1 cellular context compared by ENCODE assay signal in the genomic region with DNA sequence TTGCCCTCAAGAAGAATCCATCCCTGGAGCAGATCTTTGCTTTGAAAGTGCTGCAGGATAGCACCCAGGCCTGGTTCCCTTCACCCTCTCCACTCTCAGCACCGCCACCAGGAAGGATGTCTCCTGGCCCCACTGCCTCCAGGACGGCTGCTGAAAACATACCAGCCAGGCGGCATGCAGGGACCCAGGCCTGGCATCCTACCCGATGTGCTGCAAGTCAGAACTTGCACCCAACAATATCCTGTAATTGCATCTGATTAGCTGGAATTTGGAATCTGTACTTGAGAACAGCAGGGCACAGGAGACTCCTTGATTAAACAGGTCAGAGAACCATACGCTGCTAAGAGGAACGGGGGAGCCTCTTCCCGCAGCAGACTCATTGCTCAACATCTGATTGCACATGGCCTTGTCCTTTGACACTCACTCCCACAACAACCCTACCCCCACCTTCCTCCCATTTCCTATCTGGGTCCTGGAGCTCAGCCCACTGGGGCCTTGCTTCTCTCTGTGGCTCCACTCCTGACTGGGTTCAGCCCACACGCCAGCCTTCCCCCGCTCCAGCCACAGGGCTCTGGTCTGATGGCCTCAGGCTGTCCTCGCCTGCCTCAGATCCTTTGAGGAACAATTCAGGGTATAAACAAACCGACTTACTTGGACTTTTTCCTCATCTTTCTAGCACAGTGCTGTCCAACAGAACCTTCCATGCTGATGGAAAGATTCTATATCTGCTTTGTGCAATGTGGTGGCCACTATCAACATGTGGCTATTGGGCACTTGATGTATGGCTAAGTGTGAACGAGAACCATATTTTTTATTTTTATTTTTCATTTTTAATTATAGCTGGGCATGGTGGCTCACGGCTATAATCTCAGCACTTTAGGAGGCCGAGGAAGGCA.
A peak's percentile ranks its signal among the peaks of the same experiment; 100 is the strongest.
TF ChIP-seq lines count a peak whose summit lies in the region.

No MANE protein-coding gene starts in this region.

TF ChIP-seq in K562, 482 proteins besides CTCF, POLR2A, EP300 and RAD21 (continued from another document and continues in another):
- TF ChIP-seq, protein P1, sequence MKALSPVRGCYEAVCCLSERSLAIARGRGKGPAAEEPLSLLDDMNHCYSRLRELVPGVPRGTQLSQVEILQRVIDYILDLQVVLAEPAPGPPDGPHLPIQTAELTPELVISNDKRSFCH (CRISPR knock-in tag; IDR thresholded peaks at IDR 0.05): no peak
- TF ChIP-seq, protein P1 (tag; IDR thresholded peaks at IDR 0.05): peak; percentile 95
- TF ChIP-seq SRF (CRISPR knock-in tag; IDR thresholded peaks at IDR 0.05) (no peak; a peak in 1 of 4 replicates), NCOR1 (IDR thresholded peaks at IDR 0.05) (peak; percentile 86), L3MBTL2 (IDR thresholded peaks at IDR 0.05) (peak; percentile 99), ZNF224 (CRISPR knock-in tag; IDR thresholded peaks at IDR 0.05) (peak; percentile 32; the same call in 1 of the 2 replicates), RBM39 (optimal IDR thresholded peaks at IDR 0.05; ENCODE audit: low read depth, low read length) (peak; percentile 43), MEF2D (tag; conservative IDR thresholded peaks at IDR 0.05; ENCODE audit: low read depth) (peak; percentile 87), MEIS2 (IDR thresholded peaks at IDR 0.05; ENCODE audit: partially characterized antibody) (peak; percentile 81), POLR3G (IDR thresholded peaks at IDR 0.05; ENCODE audit: extremely low read depth, insufficient read length, insufficient replicate concordance) (no peak), NCOA2 (IDR thresholded peaks at IDR 0.05; ENCODE audit: partially characterized antibody in 2 of 2) (no peak), ZNF586 (CRISPR knock-in tag; conservative IDR thresholded peaks at IDR 0.05) (no peak), TAF1 (IDR thresholded peaks at IDR 0.05; ENCODE audit: control insufficient read depth, extremely low read depth, insufficient read depth, low read length, severe bottlenecking) (peak; percentile 39), HMGN3 (IDR thresholded peaks at IDR 0.05; ENCODE audit: borderline replicate concordance, extremely low read depth, insufficient read length, low read depth, low read length) (peak; percentile 62), ZNF253 (CRISPR knock-in tag; conservative IDR thresholded peaks at IDR 0.05) (no peak), DIDO1 (tag; IDR thresholded peaks at IDR 0.05; ENCODE audit: low read depth) (peak; percentile 75; the same call in 1 of the 2 replicates), ZSCAN32 (CRISPR knock-in tag; IDR thresholded peaks at IDR 0.05) (no peak), MEF2A (IDR thresholded peaks at IDR 0.05; ENCODE audit: control insufficient read depth, low read depth, low read length) (0 out of 2 replicates have a peak, but pooled peaks have one; percentile 8), NBN (IDR thresholded peaks at IDR 0.05; ENCODE audit: low read depth) (peak; percentile 98), HMG20B (CRISPR knock-in tag; IDR thresholded peaks at IDR 0.05) (no peak), NR3C1 (CRISPR knock-in tag; IDR thresholded peaks at IDR 0.05) (no peak), HDAC3 (IDR thresholded peaks at IDR 0.05; ENCODE audit: borderline replicate concordance, partially characterized antibody) (peak; percentile 87), MTA2 (IDR thresholded peaks at IDR 0.05; ENCODE audit: low read depth) (peak; percentile 77), PHF21A (IDR thresholded peaks at IDR 0.05; ENCODE audit: borderline replicate concordance, low read depth) (peak; percentile 78; the same call in 1 of the 2 replicates), ZZZ3 (IDR thresholded peaks at IDR 0.05) (0 out of 2 replicates have a peak, but pooled peaks have one; percentile 49), MTA3 (IDR thresholded peaks at IDR 0.05; ENCODE audit: borderline replicate concordance) (peak; percentile 96), FOXP1 (CRISPR knock-in tag; IDR thresholded peaks at IDR 0.05) (peak; percentile 32; the same call in 1 of the 2 replicates)
- TF ChIP-seq, protein P2, sequence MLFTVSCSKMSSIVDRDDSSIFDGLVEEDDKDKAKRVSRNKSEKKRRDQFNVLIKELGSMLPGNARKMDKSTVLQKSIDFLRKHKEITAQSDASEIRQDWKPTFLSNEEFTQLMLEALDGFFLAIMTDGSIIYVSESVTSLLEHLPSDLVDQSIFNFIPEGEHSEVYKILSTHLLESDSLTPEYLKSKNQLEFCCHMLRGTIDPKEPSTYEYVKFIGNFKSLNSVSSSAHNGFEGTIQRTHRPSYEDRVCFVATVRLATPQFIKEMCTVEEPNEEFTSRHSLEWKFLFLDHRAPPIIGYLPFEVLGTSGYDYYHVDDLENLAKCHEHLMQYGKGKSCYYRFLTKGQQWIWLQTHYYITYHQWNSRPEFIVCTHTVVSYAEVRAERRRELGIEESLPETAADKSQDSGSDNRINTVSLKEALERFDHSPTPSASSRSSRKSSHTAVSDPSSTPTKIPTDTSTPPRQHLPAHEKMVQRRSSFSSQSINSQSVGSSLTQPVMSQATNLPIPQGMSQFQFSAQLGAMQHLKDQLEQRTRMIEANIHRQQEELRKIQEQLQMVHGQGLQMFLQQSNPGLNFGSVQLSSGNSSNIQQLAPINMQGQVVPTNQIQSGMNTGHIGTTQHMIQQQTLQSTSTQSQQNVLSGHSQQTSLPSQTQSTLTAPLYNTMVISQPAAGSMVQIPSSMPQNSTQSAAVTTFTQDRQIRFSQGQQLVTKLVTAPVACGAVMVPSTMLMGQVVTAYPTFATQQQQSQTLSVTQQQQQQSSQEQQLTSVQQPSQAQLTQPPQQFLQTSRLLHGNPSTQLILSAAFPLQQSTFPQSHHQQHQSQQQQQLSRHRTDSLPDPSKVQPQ (CRISPR knock-in tag; IDR thresholded peaks at IDR 0.05; ENCODE audit: borderline replicate concordance): peak; percentile 46; the same call in 1 of the 2 replicates
- TF ChIP-seq, protein P3, sequence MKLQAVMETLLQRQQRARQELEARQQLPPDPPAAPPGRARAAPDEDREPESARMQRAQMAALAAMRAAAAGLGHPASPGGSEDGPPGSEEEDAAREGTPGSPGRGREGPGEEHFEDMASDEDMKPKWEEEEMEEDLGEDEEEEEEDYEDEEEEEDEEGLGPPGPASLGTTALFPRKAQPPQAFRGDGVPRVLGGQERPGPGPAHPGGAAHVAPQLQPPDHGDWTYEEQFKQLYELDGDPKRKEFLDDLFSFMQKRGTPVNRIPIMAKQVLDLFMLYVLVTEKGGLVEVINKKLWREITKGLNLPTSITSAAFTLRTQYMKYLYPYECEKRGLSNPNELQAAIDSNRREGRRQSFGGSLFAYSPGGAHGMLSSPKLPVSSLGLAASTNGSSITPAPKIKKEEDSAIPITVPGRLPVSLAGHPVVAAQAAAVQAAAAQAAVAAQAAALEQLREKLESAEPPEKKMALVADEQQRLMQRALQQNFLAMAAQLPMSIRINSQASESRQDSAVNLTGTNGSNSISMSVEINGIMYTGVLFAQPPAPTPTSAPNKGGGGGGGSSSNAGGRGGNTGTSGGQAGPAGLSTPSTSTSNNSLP (IDR thresholded peaks at IDR 0.05; ENCODE audit: borderline replicate concordance, low read depth, low read length): 0 out of 2 replicates have a peak, but pooled peaks have one; percentile 47
- TF ChIP-seq, protein P4, sequence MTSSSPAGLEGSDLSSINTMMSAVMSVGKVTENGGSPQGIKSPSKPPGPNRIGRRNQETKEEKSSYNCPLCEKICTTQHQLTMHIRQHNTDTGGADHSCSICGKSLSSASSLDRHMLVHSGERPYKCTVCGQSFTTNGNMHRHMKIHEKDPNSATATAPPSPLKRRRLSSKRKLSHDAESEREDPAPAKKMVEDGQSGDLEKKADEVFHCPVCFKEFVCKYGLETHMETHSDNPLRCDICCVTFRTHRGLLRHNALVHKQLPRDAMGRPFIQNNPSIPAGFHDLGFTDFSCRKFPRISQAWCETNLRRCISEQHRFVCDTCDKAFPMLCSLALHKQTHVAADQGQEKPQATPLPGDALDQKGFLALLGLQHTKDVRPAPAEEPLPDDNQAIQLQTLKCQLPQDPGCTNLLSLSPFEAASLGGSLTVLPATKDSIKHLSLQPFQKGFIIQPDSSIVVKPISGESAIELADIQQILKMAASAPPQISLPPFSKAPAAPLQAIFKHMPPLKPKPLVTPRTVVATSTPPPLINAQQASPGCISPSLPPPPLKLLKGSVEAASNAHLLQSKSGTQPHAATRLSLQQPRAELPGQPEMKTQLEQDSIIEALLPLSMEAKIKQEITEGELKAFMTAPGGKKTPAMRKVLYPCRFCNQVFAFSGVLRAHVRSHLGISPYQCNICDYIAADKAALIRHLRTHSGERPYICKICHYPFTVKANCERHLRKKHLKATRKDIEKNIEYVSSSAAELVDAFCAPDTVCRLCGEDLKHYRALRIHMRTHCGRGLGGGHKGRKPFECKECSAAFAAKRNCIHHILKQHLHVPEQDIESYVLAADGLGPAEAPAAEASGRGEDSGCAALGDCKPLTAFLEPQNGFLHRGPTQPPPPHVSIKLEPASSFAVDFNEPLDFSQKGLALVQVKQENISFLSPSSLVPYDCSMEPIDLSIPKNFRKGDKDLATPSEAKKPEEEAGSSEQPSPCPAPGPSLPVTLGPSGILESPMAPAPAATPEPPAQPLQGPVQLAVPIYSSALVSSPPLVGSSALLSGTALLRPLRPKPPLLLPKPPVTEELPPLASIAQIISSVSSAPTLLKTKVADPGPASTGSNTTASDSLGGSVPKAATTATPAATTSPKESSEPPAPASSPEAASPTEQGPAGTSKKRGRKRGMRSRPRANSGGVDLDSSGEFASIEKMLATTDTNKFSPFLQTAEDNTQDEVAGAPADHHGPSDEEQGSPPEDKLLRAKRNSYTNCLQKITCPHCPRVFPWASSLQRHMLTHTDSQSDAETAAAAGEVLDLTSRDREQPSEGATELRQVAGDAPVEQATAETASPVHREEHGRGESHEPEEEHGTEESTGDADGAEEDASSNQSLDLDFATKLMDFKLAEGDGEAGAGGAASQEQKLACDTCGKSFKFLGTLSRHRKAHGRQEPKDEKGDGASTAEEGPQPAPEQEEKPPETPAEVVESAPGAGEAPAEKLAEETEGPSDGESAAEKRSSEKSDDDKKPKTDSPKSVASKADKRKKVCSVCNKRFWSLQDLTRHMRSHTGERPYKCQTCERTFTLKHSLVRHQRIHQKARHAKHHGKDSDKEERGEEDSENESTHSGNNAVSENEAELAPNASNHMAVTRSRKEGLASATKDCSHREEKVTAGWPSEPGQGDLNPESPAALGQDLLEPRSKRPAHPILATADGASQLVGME (CRISPR knock-in tag; IDR thresholded peaks at IDR 0.05): no peak; the same call in 1 of the 2 replicates
- TF ChIP-seq, protein P5, sequence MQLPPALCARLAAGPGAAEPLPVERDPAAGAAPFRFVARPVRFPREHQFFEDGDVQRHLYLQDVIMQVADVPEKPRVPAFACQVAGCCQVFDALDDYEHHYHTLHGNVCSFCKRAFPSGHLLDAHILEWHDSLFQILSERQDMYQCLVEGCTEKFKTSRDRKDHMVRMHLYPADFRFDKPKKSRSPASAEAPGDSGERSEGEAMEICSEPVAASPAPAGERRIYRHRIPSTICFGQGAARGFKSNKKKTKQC (CRISPR knock-in tag; IDR thresholded peaks at IDR 0.05): no peak
- TF ChIP-seq, protein P6, sequence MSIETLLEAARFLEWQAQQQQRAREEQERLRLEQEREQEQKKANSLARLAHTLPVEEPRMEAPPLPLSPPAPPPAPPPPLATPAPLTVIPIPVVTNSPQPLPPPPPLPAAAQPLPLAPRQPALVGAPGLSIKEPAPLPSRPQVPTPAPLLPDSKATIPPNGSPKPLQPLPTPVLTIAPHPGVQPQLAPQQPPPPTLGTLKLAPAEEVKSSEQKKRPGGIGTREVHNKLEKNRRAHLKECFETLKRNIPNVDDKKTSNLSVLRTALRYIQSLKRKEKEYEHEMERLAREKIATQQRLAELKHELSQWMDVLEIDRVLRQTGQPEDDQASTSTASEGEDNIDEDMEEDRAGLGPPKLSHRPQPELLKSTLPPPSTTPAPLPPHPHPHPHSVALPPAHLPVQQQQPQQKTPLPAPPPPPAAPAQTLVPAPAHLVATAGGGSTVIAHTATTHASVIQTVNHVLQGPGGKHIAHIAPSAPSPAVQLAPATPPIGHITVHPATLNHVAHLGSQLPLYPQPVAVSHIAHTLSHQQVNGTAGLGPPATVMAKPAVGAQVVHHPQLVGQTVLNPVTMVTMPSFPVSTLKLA (conservative IDR thresholded peaks at IDR 0.05): peak; percentile 93 to 97
- TF ChIP-seq, protein P7, sequence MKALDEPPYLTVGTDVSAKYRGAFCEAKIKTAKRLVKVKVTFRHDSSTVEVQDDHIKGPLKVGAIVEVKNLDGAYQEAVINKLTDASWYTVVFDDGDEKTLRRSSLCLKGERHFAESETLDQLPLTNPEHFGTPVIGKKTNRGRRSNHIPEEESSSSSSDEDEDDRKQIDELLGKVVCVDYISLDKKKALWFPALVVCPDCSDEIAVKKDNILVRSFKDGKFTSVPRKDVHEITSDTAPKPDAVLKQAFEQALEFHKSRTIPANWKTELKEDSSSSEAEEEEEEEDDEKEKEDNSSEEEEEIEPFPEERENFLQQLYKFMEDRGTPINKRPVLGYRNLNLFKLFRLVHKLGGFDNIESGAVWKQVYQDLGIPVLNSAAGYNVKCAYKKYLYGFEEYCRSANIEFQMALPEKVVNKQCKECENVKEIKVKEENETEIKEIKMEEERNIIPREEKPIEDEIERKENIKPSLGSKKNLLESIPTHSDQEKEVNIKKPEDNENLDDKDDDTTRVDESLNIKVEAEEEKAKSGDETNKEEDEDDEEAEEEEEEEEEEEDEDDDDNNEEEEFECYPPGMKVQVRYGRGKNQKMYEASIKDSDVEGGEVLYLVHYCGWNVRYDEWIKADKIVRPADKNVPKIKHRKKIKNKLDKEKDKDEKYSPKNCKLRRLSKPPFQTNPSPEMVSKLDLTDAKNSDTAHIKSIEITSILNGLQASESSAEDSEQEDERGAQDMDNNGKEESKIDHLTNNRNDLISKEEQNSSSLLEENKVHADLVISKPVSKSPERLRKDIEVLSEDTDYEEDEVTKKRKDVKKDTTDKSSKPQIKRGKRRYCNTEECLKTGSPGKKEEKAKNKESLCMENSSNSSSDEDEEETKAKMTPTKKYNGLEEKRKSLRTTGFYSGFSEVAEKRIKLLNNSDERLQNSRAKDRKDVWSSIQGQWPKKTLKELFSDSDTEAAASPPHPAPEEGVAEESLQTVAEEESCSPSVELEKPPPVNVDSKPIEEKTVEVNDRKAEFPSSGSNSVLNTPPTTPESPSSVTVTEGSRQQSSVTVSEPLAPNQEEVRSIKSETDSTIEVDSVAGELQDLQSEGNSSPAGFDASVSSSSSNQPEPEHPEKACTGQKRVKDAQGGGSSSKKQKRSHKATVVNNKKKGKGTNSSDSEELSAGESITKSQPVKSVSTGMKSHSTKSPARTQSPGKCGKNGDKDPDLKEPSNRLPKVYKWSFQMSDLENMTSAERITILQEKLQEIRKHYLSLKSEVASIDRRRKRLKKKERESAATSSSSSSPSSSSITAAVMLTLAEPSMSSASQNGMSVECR (CRISPR knock-in tag; IDR thresholded peaks at IDR 0.05): no peak
- TF ChIP-seq, protein P8, sequence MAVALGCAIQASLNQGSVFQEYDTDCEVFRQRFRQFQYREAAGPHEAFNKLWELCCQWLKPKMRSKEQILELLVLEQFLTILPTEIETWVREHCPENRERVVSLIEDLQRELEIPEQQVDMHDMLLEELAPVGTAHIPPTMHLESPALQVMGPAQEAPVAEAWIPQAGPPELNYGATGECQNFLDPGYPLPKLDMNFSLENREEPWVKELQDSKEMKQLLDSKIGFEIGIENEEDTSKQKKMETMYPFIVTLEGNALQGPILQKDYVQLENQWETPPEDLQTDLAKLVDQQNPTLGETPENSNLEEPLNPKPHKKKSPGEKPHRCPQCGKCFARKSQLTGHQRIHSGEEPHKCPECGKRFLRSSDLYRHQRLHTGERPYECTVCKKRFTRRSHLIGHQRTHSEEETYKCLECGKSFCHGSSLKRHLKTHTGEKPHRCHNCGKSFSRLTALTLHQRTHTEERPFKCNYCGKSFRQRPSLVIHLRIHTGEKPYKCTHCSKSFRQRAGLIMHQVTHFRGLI (CRISPR knock-in tag; IDR thresholded peaks at IDR 0.05): peak; percentile 58
